In genomic region chr1:28035420-28035819, GRCh38 we compare ENCODE assay signal across 26 cellular contexts. TPM values are rescaled to one million over a fixed set of nuclear protein-coding genes. Genes with fewer than 3 reads are reported as not detected.
A peak's percentile ranks its signal among the peaks of the same experiment; 100 is the strongest.
DNase-seq lines count a peak whose midpoint lies in the region; ATAC-seq, FAIRE-seq and TF ChIP-seq lines count a peak whose summit lies in the region.
"Had no signal": no experiment of that assay in that cellular context is flagged by ENCODE, and none has a peak within 500 bp of the region (broad histone marks: within the 10 kb centered on the region; RNA-seq: fewer than 3 reads in every experiment).

No MANE protein-coding gene starts in this region.

- SMC1A ChIA-PET in GM12878 (lab: Charles Lee; ENCODE audit: uncharacterized antibody, unreplicated experiment) = interaction anchor here (1.1 to 2.9 kb wide), 9 partner anchors 8 to 174 kb away, joined by 3 to 28 read pairs (median 5); partner anchors contain the start of gene EYA3

- no peaks in the 10 kb centered on the region for H3K79me2 ChIP-seq in OCI-LY3 (ENCODE audit: low read length)
- H3K79me2 ChIP-seq in GM12878 (ENCODE audit: control insufficient read depth, insufficient read depth, low read length) = no peaks in the 10 kb centered on the region; the same call in 1 of the 2 replicates

- H3K9me3 ChIP-seq in OCI-LY3 (ENCODE audit: insufficient read depth, low read length) (no peaks in the 10 kb centered on the region), GM12878 (replicated peaks; ENCODE audit: control insufficient read depth, insufficient read depth, low read length) (no peaks in the 10 kb centered on the region)
- H3K9me3 ChIP-seq in effector memory CD4-positive, alpha-beta T cell (ENCODE audit: control insufficient read depth, low read length) = no peaks in the 10 kb centered on the region
- H3K9me3 ChIP-seq: A549, SJSA1 had no signal

- H3K27me3 ChIP-seq in OCI-LY3 (ENCODE audit: low read depth, low read length) (no peaks in the 10 kb centered on the region), GM12878 (replicated peaks in 1 of 2; ENCODE audit: control insufficient read depth in 2 of 2, insufficient read depth in 2 of 2, low read length in 1 of 2) (no peaks in the 10 kb centered on the region)
- no peaks in the 10 kb centered on the region for H3K27me3 ChIP-seq in effector memory CD4-positive, alpha-beta T cell (replicated peaks; ENCODE audit: control insufficient read depth, insufficient read depth, low read length, poor library complexity, severe bottlenecking)
- H3K27me3 ChIP-seq: SJSA1 had no signal

- intact Hi-C loops in GM12878 (cut with micrococcal nuclease; ENCODE audit: unreplicated experiment) = no loop called here

- H3K27ac ChIP-seq in OCI-LY3 (ENCODE audit: low read length) (peak overlapping the region; percentile 36), GM12878 (ENCODE audit: control insufficient read depth, insufficient read depth) (no peak overlapping the region)
- no peak overlapping the region for H3K27ac ChIP-seq in effector memory CD4-positive, alpha-beta T cell (ENCODE audit: insufficient read depth, low read length, poor library complexity, severe bottlenecking)
- H3K27ac ChIP-seq: A549, C4-2B, SJSA1 had no signal

- H3K4me1 ChIP-seq in OCI-LY3 (ENCODE audit: low read length) = peaks cover 29% of the 10 kb centered on the region
- H3K4me1 ChIP-seq in GM12878 (ENCODE audit: control insufficient read depth, insufficient read depth, low read length) = no peaks in the 10 kb centered on the region
- no peaks in the 10 kb centered on the region for H3K4me1 ChIP-seq in effector memory CD4-positive, alpha-beta T cell (ENCODE audit: control insufficient read depth, insufficient read depth, low read length, poor library complexity, severe bottlenecking)
- H3K4me1 ChIP-seq: A549, SJSA1 had no signal

- POLR2A ChIA-PET in GM12878 (lab: Charles Lee) = no interaction called here

- H3K36me3 ChIP-seq in OCI-LY3 (replicated peaks; ENCODE audit: low read depth, low read length) (no peaks in the 10 kb centered on the region), GM12878 (ENCODE audit: control insufficient read depth in 2 of 2, insufficient read depth in 2 of 2, low read length in 1 of 2) (peaks cover 0 to 14% of the 10 kb centered on the region in 2 experiments; a peak in 3 of 4 replicates)
- peaks cover 22% of the 10 kb centered on the region for H3K36me3 ChIP-seq in effector memory CD4-positive, alpha-beta T cell (ENCODE audit: control insufficient read depth, insufficient read depth, low read length)

- 77% methylated on average over 4 of the region's 4 CpGs for WGBS in GM12878 (ENCODE audit: insufficient coverage, insufficient replicate concordance, low lambda C conversion rate, missing lambda C conversion rate)

- RAD21 ChIA-PET in GM12878 (lab: Charles Lee; ENCODE audit: unreplicated experiment) = interaction anchor here (1.4 kb wide), 1 partner anchor 53 kb away, joined by 5 read pairs; the partner anchor contains the start of gene EYA3

- BruUV-seq in GM12878 (replicated peaks; lab: Mats Ljungman, UMichigan) = no TSS peak

- FAIRE-seq in GM12892 (lab: Jason Lieb, UNC) (peak; percentile 79), GM12878 (lab: Jason Lieb, UNC) (no peak)
- FAIRE-seq: A549, HepG2, K562 had no signal

- no peak overlapping the region for H3K9ac ChIP-seq in OCI-LY3 (ENCODE audit: low read length)
- no peak overlapping the region for H3K9ac ChIP-seq in GM12878 (ENCODE audit: control insufficient read depth, insufficient read depth, low read length)

- ATAC-seq in GM12878 (no peak), HG02678 (IDR thresholded peaks at IDR 0.05; ENCODE audit: unreplicated experiment) (no peak)
- ATAC-seq: A549; CD8-positive, alpha-beta T cell; HepG2; K562; PC-3 had no signal

- no peak for TF ChIP-seq EP300 in GM12878 (IDR thresholded peaks at IDR 0.05; ENCODE audit: borderline replicate concordance in 1 of 2, control insufficient read depth in 1 of 2, low read depth in 2 of 2, low read length in 2 of 2)

- CTCF ChIA-PET in GM12878 (lab: Yijun Ruan, JAX) = interaction anchor here (0.6 to 1.7 kb wide), 4 partner anchors 20 to 174 kb away, joined by 3 to 12 read pairs (median 4); partner anchors contain the start of gene EYA3

- in situ Hi-C loops in GM12878 (cut with MboI) = no loop called here

- DNase-seq in GM12892 (ENCODE audit: insufficient read length) (no peak), GM12878 (ENCODE audit: low read depth, low spot score) (no peak), COLO829 (ENCODE audit: low spot score) (no peak), EL (no peak)
- DNase-seq in effector memory CD4-positive, alpha-beta T cell = no peak
- DNase-seq: CD8-positive, alpha-beta T cell; DMS 273 treated with DMSO at 0.1 percent for 48 hours; DMS79; GF-D8; GOT3; HCEC 1CT; Kasumi-1; NCI-H2029; NCI-H2227 treated with DMSO at 0.1 percent for 48 hours; NCI-H510A; NCI-H69; PC-3; Right ventricle myocardium superior; T-helper 2 cell had no signal

- H3K4me3 ChIP-seq in OCI-LY3 (ENCODE audit: low read length) (0 out of 2 replicates have a peak overlapping the region, but pooled peaks have one; percentile 5), GM12878 (no peak overlapping the region)
- H3K4me3 ChIP-seq in effector memory CD4-positive, alpha-beta T cell (ENCODE audit: insufficient read depth, low read depth, low read length, poor library complexity, severe bottlenecking) = no peak overlapping the region
- H3K4me3 ChIP-seq: A549, K562, SJSA1 had no signal

- H4K20me1 ChIP-seq in OCI-LY3 (ENCODE audit: insufficient read depth, low read length) (no peaks in the 10 kb centered on the region), GM12878 (ENCODE audit: control insufficient read depth, insufficient read depth) (no peaks in the 10 kb centered on the region)

- TF ChIP-seq POLR2A in GM12892 (IDR thresholded peaks at IDR 0.05; ENCODE audit: low read depth, low read length) (no peak), GM12878 (IDR thresholded peaks at IDR 0.05; ENCODE audit: low read depth, low read length) (no peak)

- H3K4me2 ChIP-seq in OCI-LY3 (ENCODE audit: low read length) = peak overlapping the region; percentile 59
- H3K4me2 ChIP-seq in GM12878 (ENCODE audit: control insufficient read depth, insufficient read depth) = no peak overlapping the region
- H3K4me2 ChIP-seq: A549 had no signal

- no peak overlapping the region for H2AFZ ChIP-seq in OCI-LY3 (ENCODE audit: low read depth, low read length)
- no peak overlapping the region for H2AFZ ChIP-seq in GM12878 (ENCODE audit: control insufficient read depth, low read depth, low read length)

- TF ChIP-seq RAD21 in GM12878 (IDR thresholded peaks at IDR 0.05; ENCODE audit: insufficient read depth, low read depth, low read length) = no peak

- TF ChIP-seq CTCF in OCI-LY3 (IDR thresholded peaks at IDR 0.05; ENCODE audit: low read depth, low read length) (no peak), GM12878 (IDR thresholded peaks at IDR 0.05 in 2 of 3, conservative IDR thresholded peaks at IDR 0.05 in 1 of 3; ENCODE audit: control insufficient read depth in 2 of 3, extremely low read depth in 1 of 3, insufficient read depth in 1 of 3, low read depth in 3 of 3, low read length in 3 of 3) (no peak)

TF ChIP-seq in GM12878, 131 proteins besides CTCF, POLR2A, EP300 and RAD21:
- TF ChIP-seq SPI1 (IDR thresholded peaks at IDR 0.05; ENCODE audit: borderline replicate concordance, insufficient read depth, low read depth, low read length) = peak; percentile 39; the same call in 1 of the 2 replicates
- no peak for TF ChIP-seq ZBTB40 (IDR thresholded peaks at IDR 0.05; ENCODE audit: borderline replicate concordance)

RNA-seq across cellular contexts. Expression of gene EYA3, which starts 53.0 kb away (rescaled TPM):
- 20.2 TPM for polyA plus RNA-seq in GM12892 (2012; ENCODE audit: missing spikeins)
- 62.1 and 81.3 TPM in 2 replicates for total RNA-seq in GM12878 (2013; cell fraction: nucleolus; rRNA removed)
- 18.3 and 19.0 TPM in 2 replicates for total RNA-seq in GM12878 (2014; rRNA removed)
- total RNA-seq in GM12878 (2014; rRNA removed; fragmentation: Illumina TruSeq; extraction: Trizol) = 28.1 and 28.2 TPM in 2 replicates
- 28.5 and 29.6 TPM in 2 replicates for total RNA-seq in GM12878 (2021)
- 8.9 TPM for polyA plus RNA-seq in GM12878 (2011; ENCODE audit: low read depth)
- 46.6 and 48.9 TPM in 2 replicates for polyA plus RNA-seq in GM12878 (2011; rRNA removed)
- 24.4 and 27.3 TPM in 2 replicates for polyA plus RNA-seq in GM12878 (2011; cell fraction: cytosol; rRNA removed)
- polyA plus RNA-seq in GM12878 (2011; cell fraction: nucleus; rRNA removed) = 26.8 and 29.1 TPM in 2 replicates
- 12.3 and 13.9 TPM in 2 replicates for polyA plus RNA-seq in GM12878 (2012)
- 28.1 and 33.0 TPM in 2 replicates for polyA plus RNA-seq in GM12878 (2014; fragmentation: Illumina TruSeq; extraction: Trizol)
- polyA plus RNA-seq in GM12878 (2014; fragmentation: Nextera tagmentation; extraction: Ambion mirVana) = 10 to 100 TPM; 13.0 to 15.6 TPM
- polyA plus RNA-seq in GM12878 (2014; rRNA removed) = 19.8 and 20.1 TPM in 2 replicates
- polyA plus RNA-seq in GM12878 (2016; fragmentation: Nextera tagmentation; extraction: Ambion mirVana) = 10 to 100 TPM; 22.6 to 24.2 TPM
- polyA minus RNA-seq in GM12878 (2011; rRNA and poly(A)+ RNA removed) = 62.8 and 90.9 TPM in 2 replicates
- polyA minus RNA-seq in GM12878 (2011; cell fraction: cytosol; rRNA and poly(A)+ RNA removed) = 14.4 and 18.8 TPM in 2 replicates
- polyA minus RNA-seq in GM12878 (2011; cell fraction: nucleus; rRNA and poly(A)+ RNA removed) = 27.7 and 28.5 TPM in 2 replicates
